ENCODE assay signal across 8 cellular contexts in genomic region chr7:30135551-30136271, GRCh38. TPM values are rescaled to one million over a fixed set of nuclear protein-coding genes. Genes with fewer than 3 reads are reported as not detected.
A peak's percentile ranks its signal among the peaks of the same experiment; 100 is the strongest.
DNase-seq lines count a peak whose midpoint lies in the region; ATAC-seq lines count a peak whose summit lies in the region.

No MANE protein-coding gene starts in this region.

- no peaks in the 10 kb centered on the region for H3K36me3 ChIP-seq in endocrine pancreas (ENCODE audit: control insufficient read depth, insufficient read depth, low read length)
- H3K36me3 ChIP-seq in mesenchymal stem cell (ENCODE audit: control insufficient read depth in 1 of 2, insufficient read depth in 2 of 2, low read depth in 1 of 2, low read length in 2 of 2): peaks cover 0 to 3% of the 10 kb centered on the region in 2 experiments

- H2AK5ac ChIP-seq in mesenchymal stem cell (ENCODE audit: low read length, severe bottlenecking): no peak overlapping the region

- DNase-seq in NCI-H2171 treated with DMSO at 0.1 percent for 48 hours (lab: John Stamatoyannopoulos, UW): peak; percentile 46
- no peak for DNase-seq in NCI-H2171 (lab: John Stamatoyannopoulos, UW)
- DNase-seq in NCI-H226: peak; percentile 60
- peak; percentile 65 for DNase-seq in activated CD8-positive, alpha-beta memory T cell treated with anti-CD3 and anti-CD28 coated beads, Interleukin-2, amount 50 U/mL, for 4 hours
- peak; percentile 72 for DNase-seq in mesenchymal stem cell
- DNase-seq in stimulated activated CD8-positive, alpha-beta memory T cell treated with anti-CD3 and anti-CD28 coated beads, Interleukin-7, amount 100 ng/mL, for 4 hours (ENCODE audit: low read depth in 2 of 2): peak; percentile 35 to 53

- H3K79me1 ChIP-seq in mesenchymal stem cell (replicated peaks; ENCODE audit: low read length, poor library complexity, severe bottlenecking): peaks cover 5% of the 10 kb centered on the region

- H3K4me1 ChIP-seq in endocrine pancreas (ENCODE audit: control insufficient read depth, insufficient read depth, low read length) (no peaks in the 10 kb centered on the region), mesenchymal stem cell (ENCODE audit: control insufficient read depth, insufficient read depth, low read depth, low read length) (peaks cover 6% of the 10 kb centered on the region)

- H3K27me3 ChIP-seq in endocrine pancreas (ENCODE audit: control insufficient read depth, insufficient read depth, low read length): no peaks in the 10 kb centered on the region
- peaks cover 0 to 3% of the 10 kb centered on the region in 2 experiments for H3K27me3 ChIP-seq in mesenchymal stem cell (ENCODE audit: control insufficient read depth in 1 of 2, insufficient read depth in 1 of 2, low read length in 2 of 2)

- peak overlapping the region; percentile 16 for H2AFZ ChIP-seq in mesenchymal stem cell (ENCODE audit: low read depth, low read length)

- no peak overlapping the region for H4K8ac ChIP-seq in mesenchymal stem cell (ENCODE audit: low read length)

- peak overlapping the region in 1 of 2 experiments; percentile 47 for H2BK12ac ChIP-seq in mesenchymal stem cell (ENCODE audit: low read length in 2 of 2)

- H3K18ac ChIP-seq in mesenchymal stem cell (ENCODE audit: low read depth in 1 of 2, low read length in 2 of 2): peak overlapping the region; percentile 52 to 67

- H3K4me3 ChIP-seq in endocrine pancreas (ENCODE audit: control insufficient read depth, insufficient read depth, low read length) (no peak overlapping the region), mesenchymal stem cell (ENCODE audit: insufficient read depth in 1 of 2, low read depth in 1 of 2, low read length in 2 of 2) (peak overlapping the region; percentile 65 to 92)

- H3K4ac ChIP-seq in mesenchymal stem cell (ENCODE audit: low read depth in 1 of 2, low read length in 2 of 2): no peak overlapping the region

- WGBS in mesenchymal stem cell: under 1% methylated on average over 57 of the region's 61 CpGs

- H3K9ac ChIP-seq in endocrine pancreas (ENCODE audit: control insufficient read depth, insufficient read depth, low read length) (peak overlapping the region; percentile 73), mesenchymal stem cell (ENCODE audit: low read length) (peak overlapping the region; percentile 91)

- no peak overlapping the region for H4K91ac ChIP-seq in mesenchymal stem cell (ENCODE audit: low read length)

- ATAC-seq in HG02763 (IDR thresholded peaks at IDR 0.05; ENCODE audit: unreplicated experiment): peak; percentile 21

- H3K23ac ChIP-seq in mesenchymal stem cell (ENCODE audit: low read length in 2 of 2): no peak overlapping the region

- peak overlapping the region; percentile 98 for H3K4me2 ChIP-seq in mesenchymal stem cell (ENCODE audit: low read length, poor library complexity, severe bottlenecking)

- H2BK120ac ChIP-seq in mesenchymal stem cell (ENCODE audit: low read depth, low read length): no peak overlapping the region

- no peak overlapping the region for H3K27ac ChIP-seq in mesenchymal stem cell (ENCODE audit: low read length, poor library complexity, severe bottlenecking)

- H3K9me3 ChIP-seq in endocrine pancreas (ENCODE audit: control insufficient read depth, low read length) (no peaks in the 10 kb centered on the region), mesenchymal stem cell (ENCODE audit: control insufficient read depth, low read length) (no peaks in the 10 kb centered on the region)

- H2BK15ac ChIP-seq in mesenchymal stem cell (ENCODE audit: low read depth, poor library complexity, severe bottlenecking): no peak overlapping the region

- H2BK5ac ChIP-seq in mesenchymal stem cell (ENCODE audit: low read depth, low read length, poor library complexity, severe bottlenecking): no peak overlapping the region

- H3K14ac ChIP-seq in mesenchymal stem cell (ENCODE audit: low read length in 2 of 2): peak overlapping the region in 1 of 2 experiments; percentile 49

RNA-seq across cellular contexts. Expression of gene MTURN, which starts 0.9 kb away (rescaled TPM):
- 2.0 TPM for polyA plus RNA-seq in mesenchymal stem cell (2013, experiment 1 of 2)
- polyA plus RNA-seq in mesenchymal stem cell (2013, experiment 2 of 2): 2.1 TPM
